In the genomic region with DNA sequence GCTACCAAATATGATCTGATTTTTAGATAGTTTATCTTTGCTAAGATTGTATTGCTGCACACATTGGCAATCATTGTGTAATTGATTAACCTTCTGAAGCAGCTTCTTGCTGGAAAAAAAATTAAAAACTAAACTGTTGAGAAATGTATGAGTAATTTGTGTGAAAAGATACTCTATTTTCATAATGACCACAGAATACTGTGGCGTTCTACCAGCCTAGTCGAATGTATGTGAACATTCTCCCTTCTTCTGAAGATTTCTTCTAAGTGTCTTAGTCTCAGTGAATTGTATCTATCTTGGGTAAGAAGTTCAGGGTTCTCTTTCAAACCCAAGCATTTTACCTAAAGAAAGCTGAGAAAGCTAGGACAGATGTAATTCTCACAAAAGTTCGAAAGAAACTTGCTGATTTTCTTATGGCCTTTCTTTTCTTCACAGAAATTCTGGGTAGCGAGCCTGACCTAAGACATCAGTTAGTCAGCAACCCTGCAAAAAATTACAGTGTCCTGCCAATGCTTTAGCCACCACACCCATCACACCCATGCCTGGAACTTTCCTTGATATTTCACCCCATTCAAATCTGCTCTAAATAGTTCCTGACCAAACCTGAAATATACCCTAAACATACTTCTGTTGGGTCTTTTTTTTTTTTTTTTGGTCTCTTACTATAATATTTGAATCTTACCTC, we compare ENCODE assay signal across 22 cellular contexts. TPM values are rescaled to one million over a fixed set of nuclear protein-coding genes. Genes with fewer than 3 reads are reported as not detected.
DNase-seq lines count a peak whose midpoint lies in the region; TF ChIP-seq lines count a peak whose summit lies in the region.
"Had no signal": no experiment of that assay in that cellular context is flagged by ENCODE, and none has a peak within 500 bp of the region (broad histone marks: within the 10 kb centered on the region; RNA-seq: fewer than 3 reads in every experiment).

No MANE protein-coding gene starts in this region.

- H3K79me2 ChIP-seq in Loucy (ENCODE audit: insufficient read depth, low read length): no peaks in the 10 kb centered on the region

- no peak overlapping the region for H3K4me3 Mint-ChIP-seq in activated CD4-positive, alpha-beta T cell treated with anti-CD3 and anti-CD28 coated beads, Interleukin-2, amount 10 ng/mL, durations not matched to agents 24 days and 14 days
- H3K4me3 Mint-ChIP-seq in activated CD4-positive, alpha-beta T cell treated with anti-CD3 and anti-CD28 coated beads, Interleukin-2, amount 10 ng/mL, durations not matched to agents 7 days and 5 days: no peak overlapping the region
- no peak overlapping the region for H3K4me3 Mint-ChIP-seq in osteocyte (ENCODE audit: unreplicated experiment)
- H3K4me3 Mint-ChIP-seq: activated CD8-positive, alpha-beta T cell treated with anti-CD3 and anti-CD28 coated beads, Interleukin-2, amount 10 ng/mL, durations not matched to agents 7 days and 5 days; CD4-positive, alpha-beta T cell; HFFc6; neural progenitor cell; stimulated activated naive CD8-positive, alpha-beta T cell treated with anti-CD3 and anti-CD28 coated beads, Interleukin-15, Interleukin-2, amounts not matched to agents 100 ng/mL and 50 ng/mL, for 24 hours had no signal

- no peak overlapping the region for H4K91ac ChIP-seq in mesenchymal stem cell (ENCODE audit: low read length)

- no peaks in the 10 kb centered on the region; the same call in 1 of the 2 replicates for H3F3A ChIP-seq in Loucy (ENCODE audit: low read depth)

- DNase-seq in activated CD4-positive, alpha-beta T cell treated with anti-CD3 and anti-CD28 coated beads, Interleukin-2, amount 10 ng/mL, durations not matched to agents 24 days and 14 days: no peak
- no peak for DNase-seq in activated CD4-positive, alpha-beta T cell treated with anti-CD3 and anti-CD28 coated beads, Interleukin-2, amount 10 ng/mL, durations not matched to agents 7 days and 5 days
- DNase-seq in dedifferentiated amniotic fluid mesenchymal stem cell (ENCODE audit: extremely low spot score): peak; percentile 43
- no peak for DNase-seq in mesenchymal stem cell
- DNase-seq in vagina (ENCODE audit: extremely low spot score in 2 of 2): no peak
- no peak for DNase-seq in MV-4-11 (lab: John Stamatoyannopoulos, UW)
- no peak for DNase-seq in osteocyte (ENCODE audit: extremely low spot score, unreplicated experiment)
- DNase-seq: activated CD8-positive, alpha-beta T cell treated with anti-CD3 and anti-CD28 coated beads, Interleukin-2, amount 10 ng/mL, durations not matched to agents 7 days and 5 days; anterior cingulate cortex; CD4-positive, alpha-beta T cell; cortex of kidney; heart right ventricle; HFFc6; NCI-H1417 treated with DMSO at 0.1 percent for 48 hours; Peyer's patch had no signal

- peaks cover 9% of the 10 kb centered on the region for H3K4me1 Mint-ChIP-seq in activated CD4-positive, alpha-beta T cell treated with anti-CD3 and anti-CD28 coated beads, Interleukin-2, amount 10 ng/mL, durations not matched to agents 24 days and 14 days
- peaks cover 20% of the 10 kb centered on the region for H3K4me1 Mint-ChIP-seq in activated CD4-positive, alpha-beta T cell treated with anti-CD3 and anti-CD28 coated beads, Interleukin-2, amount 10 ng/mL, durations not matched to agents 7 days and 5 days
- H3K4me1 Mint-ChIP-seq in osteocyte (ENCODE audit: unreplicated experiment): peaks cover 8% of the 10 kb centered on the region
- H3K4me1 Mint-ChIP-seq: neural progenitor cell had no signal

- no peak overlapping the region for H2BK12ac ChIP-seq in mesenchymal stem cell (ENCODE audit: low read length in 2 of 2)

- H3K9me3 Mint-ChIP-seq in activated CD4-positive, alpha-beta T cell treated with anti-CD3 and anti-CD28 coated beads, Interleukin-2, amount 10 ng/mL, durations not matched to agents 24 days and 14 days: peaks cover 3% of the 10 kb centered on the region
- no peaks in the 10 kb centered on the region for H3K9me3 Mint-ChIP-seq in activated CD4-positive, alpha-beta T cell treated with anti-CD3 and anti-CD28 coated beads, Interleukin-2, amount 10 ng/mL, durations not matched to agents 7 days and 5 days
- H3K9me3 Mint-ChIP-seq in osteocyte (ENCODE audit: unreplicated experiment): no peaks in the 10 kb centered on the region
- H3K9me3 Mint-ChIP-seq: CD4-positive, alpha-beta T cell; neural progenitor cell; stimulated activated naive CD8-positive, alpha-beta T cell treated with anti-CD3 and anti-CD28 coated beads, Interleukin-15, Interleukin-2, amounts not matched to agents 100 ng/mL and 50 ng/mL, for 24 hours had no signal

- peak overlapping the region; percentile 1 for H3K27ac Mint-ChIP-seq in activated CD4-positive, alpha-beta T cell treated with anti-CD3 and anti-CD28 coated beads, Interleukin-2, amount 10 ng/mL, durations not matched to agents 24 days and 14 days
- H3K27ac Mint-ChIP-seq in activated CD4-positive, alpha-beta T cell treated with anti-CD3 and anti-CD28 coated beads, Interleukin-2, amount 10 ng/mL, durations not matched to agents 7 days and 5 days: no peak overlapping the region
- H3K27ac Mint-ChIP-seq in osteocyte (ENCODE audit: unreplicated experiment): no peak overlapping the region
- H3K27ac Mint-ChIP-seq: activated CD8-positive, alpha-beta T cell treated with anti-CD3 and anti-CD28 coated beads, Interleukin-2, amount 10 ng/mL, durations not matched to agents 7 days and 5 days; CD4-positive, alpha-beta T cell; HFFc6; neural progenitor cell; stimulated activated naive CD8-positive, alpha-beta T cell treated with anti-CD3 and anti-CD28 coated beads, Interleukin-15, Interleukin-2, amounts not matched to agents 100 ng/mL and 50 ng/mL, for 24 hours had no signal

- H3K4me1 ChIP-seq in Loucy (ENCODE audit: insufficient read depth, low read length, poor library complexity, severe bottlenecking): peaks cover 16% of the 10 kb centered on the region
- H3K4me1 ChIP-seq in mesenchymal stem cell (ENCODE audit: control insufficient read depth, insufficient read depth, low read depth, low read length): no peaks in the 10 kb centered on the region
- no peaks in the 10 kb centered on the region for H3K4me1 ChIP-seq in vagina
- H3K4me1 ChIP-seq: heart right ventricle, neural progenitor cell, Peyer's patch had no signal

- intact Hi-C loops in activated CD4-positive, alpha-beta T cell treated with anti-CD3 and anti-CD28 coated beads, Interleukin-2, amount 10 ng/mL, durations not matched to agents 24 days and 14 days (cut with micrococcal nuclease): no loop called here
- intact Hi-C loops in vagina (cut with DNase I): no loop called here

- H3K9me3 ChIP-seq in Loucy (ENCODE audit: insufficient read depth, low read depth, low read length) (no peaks in the 10 kb centered on the region), mesenchymal stem cell (ENCODE audit: control insufficient read depth, low read length) (no peaks in the 10 kb centered on the region), vagina (no peaks in the 10 kb centered on the region)
- H3K9me3 ChIP-seq: Peyer's patch had no signal

- no peak overlapping the region for H4K8ac ChIP-seq in mesenchymal stem cell (ENCODE audit: low read length)

- H3K9me2 ChIP-seq in Loucy (replicated peaks; ENCODE audit: low read depth, low read length): no peaks in the 10 kb centered on the region

- H3K27ac ChIP-seq in mesenchymal stem cell (ENCODE audit: low read length, poor library complexity, severe bottlenecking): no peak overlapping the region
- no peak overlapping the region for H3K27ac ChIP-seq in vagina
- H3K27ac ChIP-seq: heart right ventricle, neural progenitor cell, Peyer's patch had no signal

- H2BK120ac ChIP-seq in mesenchymal stem cell (ENCODE audit: low read depth, low read length): no peak overlapping the region

- H3K18ac ChIP-seq in mesenchymal stem cell (ENCODE audit: low read depth in 1 of 2, low read length in 2 of 2): no peak overlapping the region

- no peak for TF ChIP-seq POLR2A in vagina (IDR thresholded peaks at IDR 0.05)

- POLR2A ChIA-PET in activated CD4-positive, alpha-beta T cell treated with anti-CD3 and anti-CD28 coated beads, Interleukin-2, amount 10 ng/mL, durations not matched to agents 7 days and 5 days (lab: Charles Lee): interaction anchor here (0.7 kb wide), 3 partner anchors 67 to 96 kb away, joined by 3 to 13 read pairs (median 4); no protein-coding TSS in a partner anchor

- H2AFZ ChIP-seq in Loucy (ENCODE audit: low read length) (no peak overlapping the region), mesenchymal stem cell (ENCODE audit: low read depth, low read length) (no peak overlapping the region)
- H2AFZ ChIP-seq: neural progenitor cell had no signal

- H2AK5ac ChIP-seq in mesenchymal stem cell (ENCODE audit: low read length, severe bottlenecking): no peak overlapping the region

- H3K27me3 Mint-ChIP-seq in activated CD4-positive, alpha-beta T cell treated with anti-CD3 and anti-CD28 coated beads, Interleukin-2, amount 10 ng/mL, durations not matched to agents 24 days and 14 days: no peaks in the 10 kb centered on the region
- no peaks in the 10 kb centered on the region for H3K27me3 Mint-ChIP-seq in activated CD4-positive, alpha-beta T cell treated with anti-CD3 and anti-CD28 coated beads, Interleukin-2, amount 10 ng/mL, durations not matched to agents 7 days and 5 days
- H3K27me3 Mint-ChIP-seq in osteocyte (ENCODE audit: unreplicated experiment): no peaks in the 10 kb centered on the region
- H3K27me3 Mint-ChIP-seq: CD4-positive, alpha-beta T cell; stimulated activated naive CD8-positive, alpha-beta T cell treated with anti-CD3 and anti-CD28 coated beads, Interleukin-15, Interleukin-2, amounts not matched to agents 100 ng/mL and 50 ng/mL, for 24 hours had no signal

- no peaks in the 10 kb centered on the region for H3K27me3 ChIP-seq in Loucy (ENCODE audit: insufficient read depth, low read length, poor library complexity, severe bottlenecking)
- H3K27me3 ChIP-seq in mesenchymal stem cell (ENCODE audit: control insufficient read depth in 1 of 2, insufficient read depth in 1 of 2, low read length in 2 of 2): no peaks in the 10 kb centered on the region
- H3K27me3 ChIP-seq in vagina: no peaks in the 10 kb centered on the region
- H3K27me3 ChIP-seq: heart right ventricle, neural progenitor cell, Peyer's patch had no signal

- H3K36me3 Mint-ChIP-seq in activated CD4-positive, alpha-beta T cell treated with anti-CD3 and anti-CD28 coated beads, Interleukin-2, amount 10 ng/mL, durations not matched to agents 24 days and 14 days (ENCODE audit: low read depth): no peaks in the 10 kb centered on the region
- no peaks in the 10 kb centered on the region for H3K36me3 Mint-ChIP-seq in activated CD4-positive, alpha-beta T cell treated with anti-CD3 and anti-CD28 coated beads, Interleukin-2, amount 10 ng/mL, durations not matched to agents 7 days and 5 days (ENCODE audit: low read depth)
- H3K36me3 Mint-ChIP-seq in osteocyte (ENCODE audit: unreplicated experiment): no peaks in the 10 kb centered on the region
- H3K36me3 Mint-ChIP-seq: neural progenitor cell had no signal

- H3K4ac ChIP-seq in mesenchymal stem cell (ENCODE audit: low read depth in 1 of 2, low read length in 2 of 2): no peak overlapping the region

- H3K14ac ChIP-seq in mesenchymal stem cell (ENCODE audit: low read length in 2 of 2): no peak overlapping the region

- H2BK5ac ChIP-seq in mesenchymal stem cell (ENCODE audit: low read depth, low read length, poor library complexity, severe bottlenecking): no peak overlapping the region

- no peak for TF ChIP-seq CTCF in Loucy (conservative IDR thresholded peaks at IDR 0.05; ENCODE audit: low read length)
- TF ChIP-seq CTCF in vagina (IDR thresholded peaks at IDR 0.05): no peak
- no peak for TF ChIP-seq CTCF in osteocyte (IDR thresholded peaks at IDR 0.05)

- CTCF ChIA-PET in activated CD4-positive, alpha-beta T cell treated with anti-CD3 and anti-CD28 coated beads, Interleukin-2, amount 10 ng/mL, durations not matched to agents 7 days and 5 days (lab: Charles Lee): interaction anchor here (0.6 to 0.7 kb wide), 4 partner anchors 41 to 230 kb away, joined by 3 read pairs; no protein-coding TSS in a partner anchor

- H4K20me1 ChIP-seq in Loucy (ENCODE audit: insufficient read depth, low read length, poor library complexity, severe bottlenecking): no peaks in the 10 kb centered on the region

- H3K4me3 ChIP-seq in Loucy (ENCODE audit: low read length, poor library complexity, severe bottlenecking) (no peak overlapping the region), mesenchymal stem cell (ENCODE audit: insufficient read depth in 1 of 2, low read depth in 1 of 2, low read length in 2 of 2) (peak overlapping the region in 1 of 2 experiments; percentile 54), vagina (no peak overlapping the region)
- H3K4me3 ChIP-seq: heart right ventricle, neural progenitor cell, Peyer's patch had no signal

- H3K36me3 ChIP-seq in Loucy (ENCODE audit: insufficient read depth, low read length) (no peaks in the 10 kb centered on the region), mesenchymal stem cell (ENCODE audit: control insufficient read depth in 1 of 2, insufficient read depth in 2 of 2, low read depth in 1 of 2, low read length in 2 of 2) (no peaks in the 10 kb centered on the region), vagina (no peaks in the 10 kb centered on the region)
- H3K36me3 ChIP-seq: heart right ventricle, neural progenitor cell, Peyer's patch had no signal

- H3K9ac ChIP-seq in Loucy (ENCODE audit: low read depth, low read length, poor library complexity, severe bottlenecking) (no peak overlapping the region), mesenchymal stem cell (ENCODE audit: low read length) (peak overlapping the region; percentile 87)
- H3K9ac ChIP-seq: neural progenitor cell had no signal

- H3K79me1 ChIP-seq in mesenchymal stem cell (replicated peaks; ENCODE audit: low read length, poor library complexity, severe bottlenecking): no peaks in the 10 kb centered on the region

- peak overlapping the region; percentile 10 for H3K4me2 ChIP-seq in Loucy (ENCODE audit: low read depth, low read length, poor library complexity, severe bottlenecking)
- H3K4me2 ChIP-seq in mesenchymal stem cell (ENCODE audit: low read length, poor library complexity, severe bottlenecking): no peak overlapping the region
- H3K4me2 ChIP-seq: neural progenitor cell had no signal

- no peak overlapping the region for H2BK15ac ChIP-seq in mesenchymal stem cell (ENCODE audit: low read depth, poor library complexity, severe bottlenecking)

- H3K23ac ChIP-seq in mesenchymal stem cell (ENCODE audit: low read length in 2 of 2): no peak overlapping the region

- WGBS in mesenchymal stem cell: 92% methylated on average over 2 of the region's 4 CpGs

RNA-seq across cellular contexts. Expression of gene C12orf71, which starts 27.1 kb away (rescaled TPM):
- total RNA-seq in activated CD4-positive, alpha-beta T cell treated with anti-CD3 and anti-CD28 coated beads, Interleukin-2, amount 10 ng/mL, durations not matched to agents 24 days and 14 days: not detected in 2 replicates
- not detected for total RNA-seq in activated CD4-positive, alpha-beta T cell treated with anti-CD3 and anti-CD28 coated beads, Interleukin-2, amount 10 ng/mL, durations not matched to agents 7 days and 5 days
- polyA plus RNA-seq in mesenchymal stem cell (2013, experiment 1 of 2): not detected
- not detected for polyA plus RNA-seq in mesenchymal stem cell (2013, experiment 2 of 2)
- total RNA-seq in vagina (not detected), osteocyte (not detected in 2 replicates)
- total RNA-seq: A172; activated CD8-positive, alpha-beta T cell treated with anti-CD3 and anti-CD28 coated beads, Interleukin-2, amount 10 ng/mL, durations not matched to agents 7 days and 5 days; CD4-positive, alpha-beta T cell; endothelial cell of umbilical vein; heart right ventricle; HFFc6; HT-29; Peyer's patch; urinary bladder had no signal
- polyA plus RNA-seq: endothelial cell of umbilical vein, heart right ventricle, urinary bladder had no signal
